Comparison of ENCODE assay signal across 11 cellular contexts in genomic region chr1:98054786-98055185, GRCh38.
DNase-seq lines count a peak whose midpoint lies in the region; ATAC-seq, FAIRE-seq and TF ChIP-seq lines count a peak whose summit lies in the region.
"Had no signal": no experiment of that assay in that cellular context is flagged by ENCODE, and none has a peak within 500 bp of the region (broad histone marks: within the 10 kb centered on the region; RNA-seq: fewer than 3 reads in every experiment).

No MANE protein-coding gene starts in this region.

- no peak overlapping the region for H2BK120ac ChIP-seq in H9 (ENCODE audit: low read depth, low read length, poor library complexity, severe bottlenecking)

- no peak overlapping the region for H3K23ac ChIP-seq in H9 (ENCODE audit: insufficient read length, low read depth, low read length)

- no peak for ATAC-seq in GM21786 (IDR thresholded peaks at IDR 0.05; ENCODE audit: unreplicated experiment)
- ATAC-seq in GM18519 (IDR thresholded peaks at IDR 0.05; ENCODE audit: low FRiP score, unreplicated experiment), result no peak
- ATAC-seq in upper lobe of left lung (ENCODE audit: low FRiP score in 2 of 2), result no peak

- H3K27me3 ChIP-seq in AG04450 (ENCODE audit: control insufficient read depth, insufficient read depth, low read length) (no peaks in the 10 kb centered on the region), H9 (ENCODE audit: insufficient read depth, low read length) (peaks cover 4% of the 10 kb centered on the region), astrocyte (ENCODE audit: insufficient read depth, low read length) (no peaks in the 10 kb centered on the region), upper lobe of left lung (peaks cover 0 to 11% (median 3%) of the 10 kb centered on the region in 4 donors)

- no peak overlapping the region for H3K27ac ChIP-seq in AG04450 (ENCODE audit: low read depth, low read length)
- H3K27ac ChIP-seq in H9 (ENCODE audit: insufficient read length, low read depth, low read length), result no peak overlapping the region
- H3K27ac ChIP-seq in astrocyte (ENCODE audit: low read depth, low read length), result peak overlapping the region; percentile 89
- no peak overlapping the region for H3K27ac ChIP-seq in mesodermal cell (ENCODE audit: low read depth, low read length, severe bottlenecking)
- no peak overlapping the region for H3K27ac ChIP-seq in upper lobe of left lung
- H3K27ac ChIP-seq: cardiac muscle cell, suprapubic skin had no signal

- peaks cover 10% of the 10 kb centered on the region for H3K23me2 ChIP-seq in H9 (ENCODE audit: insufficient read length, low read depth, low read length, poor library complexity, severe bottlenecking)

- no peak overlapping the region for H2AK5ac ChIP-seq in H9 (ENCODE audit: insufficient read length, low read length)

- FAIRE-seq in astrocyte (lab: Jason Lieb, UNC), result no peak

- H3K14ac ChIP-seq in H9 (ENCODE audit: insufficient read depth, low read length), result no peak overlapping the region

- CTCF ChIA-PET in AG04450 (lab: Charles Lee), result interaction anchor here (0.6 to 9.7 kb wide), 9 partner anchors 8 to 916 kb away, joined by 3 to 124 read pairs (median 3); no protein-coding TSS in a partner anchor

- no peak overlapping the region for H3K18ac ChIP-seq in H9 (ENCODE audit: insufficient read length, low read depth, low read length)

- H3K56ac ChIP-seq in H9 (ENCODE audit: insufficient read length, low read depth, low read length), result no peak overlapping the region

- H3K27me3 Mint-ChIP-seq in H9 (ENCODE audit: low read depth) (peaks cover 31% of the 10 kb centered on the region), astrocyte (ENCODE audit: low read depth, unreplicated experiment) (peaks cover 2% of the 10 kb centered on the region)

- TF ChIP-seq CTCF in AG04450 (IDR thresholded peaks at IDR 0.05; ENCODE audit: low read depth, low read length) (no peak), H9 (conservative IDR thresholded peaks at IDR 0.05) (no peak), astrocyte (IDR thresholded peaks at IDR 0.05; ENCODE audit: insufficient read depth, low read depth, low read length) (no peak), upper lobe of left lung (IDR thresholded peaks at IDR 0.05) (no peak)

- H3K79me2 ChIP-seq in H9 (ENCODE audit: insufficient read depth, low read length), result no peaks in the 10 kb centered on the region
- no peaks in the 10 kb centered on the region for H3K79me2 ChIP-seq in astrocyte (ENCODE audit: insufficient read depth, low read length)

- H3K36me3 ChIP-seq in astrocyte (ENCODE audit: insufficient read depth, low read length) (no peaks in the 10 kb centered on the region), mesodermal cell (ENCODE audit: control insufficient read depth, insufficient read depth, low read length) (no peaks in the 10 kb centered on the region), upper lobe of left lung (no peaks in the 10 kb centered on the region)
- H3K36me3 ChIP-seq: cardiac muscle cell, suprapubic skin had no signal

- H3K4me3 Mint-ChIP-seq in H9, result peak overlapping the region in 1 of 2 experiments; percentile 74; a peak in 3 of 5 replicates
- peak overlapping the region; percentile 82 for H3K4me3 Mint-ChIP-seq in astrocyte (ENCODE audit: unreplicated experiment)

- H2BK20ac ChIP-seq in H9 (ENCODE audit: low read depth, low read length, poor library complexity, severe bottlenecking), result no peak overlapping the region

- no peak overlapping the region for H2BK15ac ChIP-seq in H9 (ENCODE audit: low read depth, low read length)

- H3K4me3 ChIP-seq in AG04450 (ENCODE audit: low read depth, low read length) (peak overlapping the region; percentile 51), astrocyte (ENCODE audit: insufficient read depth, low read depth, low read length) (peak overlapping the region; percentile 59), mesodermal cell (ENCODE audit: extremely low read depth, insufficient read depth, low read length, poor library complexity, severe bottlenecking) (peak overlapping the region; percentile 38), upper lobe of left lung (no peak overlapping the region)

- no peak for TF ChIP-seq POLR2A in upper lobe of left lung (IDR thresholded peaks at IDR 0.05)

- H3K4ac ChIP-seq in H9 (ENCODE audit: low read depth, low read length), result no peak overlapping the region

- no peaks in the 10 kb centered on the region for H4K20me1 ChIP-seq in H9 (ENCODE audit: control insufficient read depth, insufficient read depth, insufficient read length)
- H4K20me1 ChIP-seq in astrocyte (ENCODE audit: insufficient read depth, low read length), result no peaks in the 10 kb centered on the region

- POLR2A ChIA-PET in AG04450 (lab: Yijun Ruan, JAX), result no interaction called here

- H2AFZ ChIP-seq in H9 (ENCODE audit: low read length), result no peak overlapping the region
- peak overlapping the region; percentile 69 for H2AFZ ChIP-seq in astrocyte (ENCODE audit: low read depth, low read length)

- no peak overlapping the region for H4K91ac ChIP-seq in H9 (ENCODE audit: insufficient read length, low read depth, low read length)

- H3K4me1 Mint-ChIP-seq in H9 (peaks cover 24 to 37% of the 10 kb centered on the region in 2 experiments), astrocyte (ENCODE audit: low read depth, unreplicated experiment) (peaks cover 31% of the 10 kb centered on the region)

- H3K4me2 ChIP-seq in H9 (ENCODE audit: insufficient read depth, insufficient read length, low read length), result peak overlapping the region; percentile 96
- H3K4me2 ChIP-seq in astrocyte (ENCODE audit: low read length), result peak overlapping the region; percentile 90

- H3K79me1 ChIP-seq in H9 (ENCODE audit: insufficient read depth, low read depth, low read length, poor library complexity, severe bottlenecking), result no peaks in the 10 kb centered on the region

- no peak overlapping the region for H4K8ac ChIP-seq in H9 (replicated peaks; ENCODE audit: insufficient read length, low read depth, low read length)

- no peak for DNase-seq in AG04450 (ENCODE audit: low read depth, low spot score)
- DNase-seq in H9, result no peak
- DNase-seq in astrocyte (ENCODE audit: low read depth), result no peak
- DNase-seq in upper lobe of left lung, result no peak
- no peak for DNase-seq in ecto neural progenitor cell (ENCODE audit: low spot score)

- H3K9me3 Mint-ChIP-seq in H9 (no peaks in the 10 kb centered on the region; a peak in 1 of 5 replicates), astrocyte (ENCODE audit: unreplicated experiment) (no peaks in the 10 kb centered on the region)

- H3T11ph ChIP-seq in H9 (ENCODE audit: low read length), result no peak overlapping the region

- H3K4me1 ChIP-seq in H9 (ENCODE audit: insufficient read depth, low read length), result no peaks in the 10 kb centered on the region; the same call in 1 of the 2 replicates
- H3K4me1 ChIP-seq in astrocyte (ENCODE audit: insufficient read depth, low read length), result peaks cover 26% of the 10 kb centered on the region
- peaks cover 9% of the 10 kb centered on the region for H3K4me1 ChIP-seq in mesodermal cell (ENCODE audit: control insufficient read depth, insufficient read depth, low read length, poor library complexity, severe bottlenecking)
- peaks cover 8 to 16% (median 12%) of the 10 kb centered on the region in 4 donors for H3K4me1 ChIP-seq in upper lobe of left lung

- WGBS in H9 (ENCODE audit: extremely low coverage, insufficient read length, low lambda C conversion rate), result no CpG with 5 or more reads among the region's 4 CpGs
- 50 to 57% methylated on average over 1 of the region's 4 CpGs for whole genome bisulfite sequencing in mesodermal cell (ENCODE audit: insufficient coverage in 2 of 2), 2 experiments
- 51% methylated on average over 4 of the region's 4 CpGs for WGBS in upper lobe of left lung, 2 donors

- H4K5ac ChIP-seq in H9 (ENCODE audit: insufficient read length, low read depth, low read length), result no peak overlapping the region

- no peak for TF ChIP-seq EP300 in upper lobe of left lung (IDR thresholded peaks at IDR 0.05)

- H3K9ac ChIP-seq in H9 (ENCODE audit: extremely low read depth, insufficient read length, low read length) (no peak overlapping the region), astrocyte (ENCODE audit: low read length) (peak overlapping the region; percentile 88)

- no peak overlapping the region for H3K27ac Mint-ChIP-seq in H9
- H3K27ac Mint-ChIP-seq in astrocyte (ENCODE audit: unreplicated experiment), result peak overlapping the region; percentile 58
- H3K27ac Mint-ChIP-seq: CD14-positive monocyte had no signal

- H3K9me3 ChIP-seq in AG04450 (ENCODE audit: control insufficient read depth, insufficient read depth, low read length), result no peaks in the 10 kb centered on the region
- H3K9me3 ChIP-seq in H9 (ENCODE audit: control insufficient read depth, low read depth, low read length), result no peaks in the 10 kb centered on the region
- no peaks in the 10 kb centered on the region for H3K9me3 ChIP-seq in astrocyte (ENCODE audit: insufficient read depth, low read depth, low read length)
- H3K9me3 ChIP-seq in mesodermal cell (ENCODE audit: control insufficient read depth, low read length), result no peaks in the 10 kb centered on the region
- H3K9me3 ChIP-seq in upper lobe of left lung, result no peaks in the 10 kb centered on the region
- H3K9me3 ChIP-seq: suprapubic skin had no signal

- no peak overlapping the region for H2BK12ac ChIP-seq in H9 (ENCODE audit: insufficient read length, low read depth, low read length)

- H2BK5ac ChIP-seq in H9 (ENCODE audit: insufficient read length, low read length), result no peak overlapping the region

- H3K36me3 Mint-ChIP-seq in H9 (ENCODE audit: insufficient read depth in 1 of 3, low read depth in 3 of 3), result no peaks in the 10 kb centered on the region; a peak in 1 of 7 replicates
- H3K36me3 Mint-ChIP-seq in astrocyte (ENCODE audit: low read depth, unreplicated experiment), result no peaks in the 10 kb centered on the region

Comparison
In these comparisons a context has a peak if more than half of its experiments do, and no peak if none do; other contexts are left out.
1. H3K4me3 ChIP-seq: peak in AG04450 (single experiment), astrocyte (single experiment) and mesodermal cell (single experiment); none in upper lobe of left lung (0 of 4).